Comparison of ENCODE assay signal across 22 cellular contexts in the genomic region with DNA sequence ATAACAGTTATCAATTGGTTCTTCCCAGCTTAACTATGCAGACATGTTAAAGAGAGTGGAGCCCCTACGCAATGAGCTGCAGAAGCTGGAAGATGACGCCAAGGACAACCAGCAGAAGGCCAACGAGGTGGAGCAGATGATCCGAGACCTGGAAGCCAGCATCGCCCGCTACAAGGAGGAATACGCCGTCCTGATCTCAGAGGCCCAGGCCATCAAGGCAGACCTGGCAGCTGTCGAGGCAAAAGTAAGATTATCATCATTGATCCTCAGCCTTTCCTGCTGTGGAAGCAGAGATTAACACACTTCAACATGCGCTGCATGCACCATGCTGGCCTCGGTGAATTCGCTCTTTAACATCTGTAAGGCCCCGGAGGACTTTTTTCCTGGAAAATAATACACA.
"Had no signal": no experiment of that assay in that cellular context is flagged by ENCODE, and none has a peak within 500 bp of the region (broad histone marks: within the 10 kb centered on the region; RNA-seq: fewer than 3 reads in every experiment).

No MANE protein-coding gene starts in this region.

- FAIRE-seq: frontal cortex, islet of Langerhans, urothelium cell line had no signal

- H3K4me1 ChIP-seq: adrenal gland, left lung had no signal

- ATAC-seq: activated T-cell treated with anti-CD3 and anti-CD28 coated beads, Interleukin-2, amount 50 U/mL, for 4 hours; left lung; mucosa of descending colon; natural killer cell treated with Interleukin-12 subunit alpha and Interleukin-12 subunit beta and Interleukin-15 and Interleukin-18, amount 100 ng/mL, for 72 hours; right cardiac atrium had no signal

- H3K4me3 ChIP-seq: adrenal gland, left lung, lung, mucosa of descending colon, thoracic aorta had no signal

- H3K27me3 ChIP-seq: adrenal gland, left lung had no signal

- H3K27ac ChIP-seq: adrenal gland, epithelial cell of prostate, left lung, thoracic aorta had no signal

- DNase-seq: activated CD4-positive, alpha-beta T cell treated with anti-CD3 and anti-CD28 coated beads for 4 hours; activated CD4-positive, alpha-beta T cell treated with anti-CD3 and anti-CD28 coated beads, Interleukin-2, amount 50 U/mL, for 4 hours; activated naive CD4-positive, alpha-beta T cell; activated naive CD8-positive, alpha-beta T cell treated with anti-CD3 and anti-CD28 coated beads for 36 hours; activated T-cell treated with anti-CD3 and anti-CD28 coated beads, Interleukin-2, amount 50 U/mL, for 4 hours; adrenal gland; aorta; endodermal cell; left lung; right cardiac atrium; stimulated activated CD4-positive, alpha-beta T cell treated with anti-CD3 and anti-CD28 coated beads, Interleukin-15, amount 100 ng/mL, for 24 hours; stimulated activated CD4-positive, alpha-beta T cell treated with anti-CD3 and anti-CD28 coated beads, Interleukin-2, amount 100 ng/mL, for 24 hours; stimulated activated naive CD4-positive, alpha-beta T cell; trophoblast cell had no signal

- H3K9me3 ChIP-seq: adrenal gland, left lung, mucosa of descending colon, thoracic aorta had no signal
